8 cellular contexts compared by ENCODE assay signal in the genomic region with DNA sequence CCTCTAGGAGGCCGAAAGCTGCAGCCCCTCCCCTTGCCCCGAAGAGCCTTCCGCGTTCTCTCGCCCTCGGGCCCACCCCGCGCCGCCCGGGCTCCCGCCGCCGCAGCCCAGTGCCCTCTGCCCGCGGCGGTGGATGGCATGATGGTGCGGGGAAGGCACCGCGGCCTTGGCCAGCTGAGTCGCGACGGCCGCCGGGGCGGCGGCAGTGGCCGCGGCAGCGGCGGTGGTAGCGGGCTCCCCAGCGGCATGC. TPM values are rescaled to one million over a fixed set of nuclear protein-coding genes. Genes with fewer than 3 reads are reported as not detected.
DNase-seq lines count a peak whose midpoint lies in the region; FAIRE-seq lines count a peak whose summit lies in the region.

No MANE protein-coding gene starts in this region.

- no peaks in the 10 kb centered on the region for H3K27me3 Mint-ChIP-seq in activated naive CD8-positive, alpha-beta T cell

- in situ Hi-C loops in HAP-1 (cut with MboI; ENCODE audit: low sequenced_read_pairs): no loop called here

- no peak for FAIRE-seq in small intestine (lab: Jason Lieb, UNC)

- H3K27me3 ChIP-seq in HAP-1 (ENCODE audit: low read depth) (no peaks in the 10 kb centered on the region), iPS DF 6.9 (ENCODE audit: control insufficient read depth, insufficient read depth, low read length) (no peaks in the 10 kb centered on the region; the same call in none of the 2 replicates), small intestine (ENCODE audit: control insufficient read depth in 2 of 2, insufficient read depth in 2 of 2, low read length in 2 of 2) (no peaks in the 10 kb centered on the region)

- H3K27ac Mint-ChIP-seq in activated naive CD8-positive, alpha-beta T cell: no peak overlapping the region

- WGBS in iPS DF 6.9 (ENCODE audit: insufficient coverage, insufficient read length): no CpG with 5 or more reads among the region's 32 CpGs
- 1% methylated on average over 28 to 32 of the region's 32 CpGs for WGBS in small intestine, 3 donors

- H3K27ac ChIP-seq in iPS DF 6.9 (ENCODE audit: low read length) (no peak overlapping the region), small intestine (ENCODE audit: low read depth in 1 of 2, low read length in 1 of 2) (peak overlapping the region; percentile 95 to 99)

- peaks cover 7% of the 10 kb centered on the region for H3K36me3 Mint-ChIP-seq in activated naive CD8-positive, alpha-beta T cell

- H3K9me3 ChIP-seq in HAP-1 (no peaks in the 10 kb centered on the region), iPS DF 6.9 (ENCODE audit: control insufficient read depth, insufficient read depth, low read length) (no peaks in the 10 kb centered on the region), small intestine (ENCODE audit: control insufficient read depth, low read depth) (no peaks in the 10 kb centered on the region)

- peaks cover 9% of the 10 kb centered on the region; the same call in 1 of the 2 replicates for H3K36me3 ChIP-seq in HAP-1 (replicated peaks)
- H3K36me3 ChIP-seq in iPS DF 6.9 (ENCODE audit: control insufficient read depth, insufficient read depth, low read length): no peaks in the 10 kb centered on the region
- no peaks in the 10 kb centered on the region for H3K36me3 ChIP-seq in small intestine (ENCODE audit: control insufficient read depth in 2 of 2, insufficient read depth in 2 of 2, low read length in 2 of 2)

- no peaks in the 10 kb centered on the region for H3K9me3 Mint-ChIP-seq in activated naive CD8-positive, alpha-beta T cell (ENCODE audit: low read depth)

- H3K4me3 ChIP-seq in HAP-1 (peak overlapping the region; percentile 86), iPS DF 6.9 (ENCODE audit: low read length) (peak overlapping the region; percentile 98; the same call in 1 of the 2 replicates), small intestine (ENCODE audit: low read depth in 1 of 2, low read length in 2 of 2) (peak overlapping the region; percentile 86 to 91)

- peaks cover 46% of the 10 kb centered on the region for H3K4me1 Mint-ChIP-seq in activated naive CD8-positive, alpha-beta T cell (ENCODE audit: low read depth)

- peak overlapping the region; percentile 78 for H3K4me3 Mint-ChIP-seq in activated naive CD8-positive, alpha-beta T cell

- H3K4me1 ChIP-seq in HAP-1 (peaks cover 16% of the 10 kb centered on the region), iPS DF 6.9 (ENCODE audit: control insufficient read depth, insufficient read depth, low read length) (peaks cover 6% of the 10 kb centered on the region), small intestine (ENCODE audit: control insufficient read depth in 2 of 2, insufficient read depth in 1 of 2, low read depth in 1 of 2, low read length in 1 of 2) (peaks cover 4 to 14% of the 10 kb centered on the region in 2 donors)

- DNase-seq in HAP-1 (ENCODE audit: low spot score in 2 of 2) (no peak), iPS DF 6.9 (ENCODE audit: low read depth, low spot score) (no peak), small intestine (no peak), NCI-H2171 (lab: John Stamatoyannopoulos, UW) (no peak), hippocampal formation (lab: John Stamatoyannopoulos, UW) (no peak), SKM-1 treated with dmso at 0.1 percent for 144 hours (lab: John Stamatoyannopoulos, UW; ENCODE audit: unreplicated experiment) (no peak), NCI-H446 (lab: John Stamatoyannopoulos, UW) (no peak)

RNA-seq across cellular contexts. Expression of a gene that starts 1.2 kb away (rescaled TPM):
- polyA plus RNA-seq in small intestine: 10 to 100 TPM in 1 of 3 donors, 1 to 10 TPM in 2; 4.9 to 11.9 (median 6.8) TPM

RNA-seq across cellular contexts. Expression of a gene that starts 12.3 kb away (rescaled TPM):
- polyA plus RNA-seq in small intestine: 10 to 100 TPM in 1 of 3 donors, 1 to 10 TPM in 2; 4.7 to 20.7 (median 6.5) TPM
